ENCODE assay signal across 28 cellular contexts in genomic region chr5:83145241-83145640, GRCh38.
DNase-seq lines count a peak whose midpoint lies in the region; ATAC-seq and TF ChIP-seq lines count a peak whose summit lies in the region.
"Had no signal": no experiment of that assay in that cellular context is flagged by ENCODE, and none has a peak within 500 bp of the region (broad histone marks: within the 10 kb centered on the region; RNA-seq: fewer than 3 reads in every experiment).

No MANE protein-coding gene starts in this region.

- peak overlapping the region; percentile 77 for H3K27ac Mint-ChIP-seq in chondrocyte (ENCODE audit: unreplicated experiment)
- H3K27ac Mint-ChIP-seq: activated naive CD4-positive, alpha-beta T cell treated with anti-CD3 and anti-CD28 coated beads for 36 hours; activated T-helper 1 cell treated with anti-CD3 and anti-CD28 coated beads, Interleukin-12 subunit alpha, Interleukin-12 subunit beta, Interleukin-2, Interleukin-4 antibody, amounts not matched to agents 30 ng/mL and 10 ng/mL and 1 ng/mL, durations not matched to agents 14 hours and 24 hours and 36 hours; T-cell had no signal

- H4K20me1 ChIP-seq in smooth muscle cell (ENCODE audit: low read depth), result peaks cover under 1% of the 10 kb centered on the region

- H3K4me3 Mint-ChIP-seq in chondrocyte (ENCODE audit: unreplicated experiment), result no peak overlapping the region
- H3K4me3 Mint-ChIP-seq: activated naive CD4-positive, alpha-beta T cell treated with anti-CD3 and anti-CD28 coated beads for 36 hours; activated T-helper 1 cell treated with anti-CD3 and anti-CD28 coated beads, Interleukin-12 subunit alpha, Interleukin-12 subunit beta, Interleukin-2, Interleukin-4 antibody, amounts not matched to agents 30 ng/mL and 10 ng/mL and 1 ng/mL, durations not matched to agents 14 hours and 24 hours and 36 hours; memory B cell; T-cell had no signal

- H3K4me1 ChIP-seq in smooth muscle cell (ENCODE audit: low read depth), result peaks cover 3% of the 10 kb centered on the region
- H3K4me1 ChIP-seq: Caco-2, HAP-1 had no signal

- H3K79me2 ChIP-seq in smooth muscle cell (ENCODE audit: low read depth), result no peaks in the 10 kb centered on the region

- H3K27me3 Mint-ChIP-seq in chondrocyte (ENCODE audit: low read depth), result no peaks in the 10 kb centered on the region
- H3K27me3 Mint-ChIP-seq: memory B cell, T-cell had no signal

- ATAC-seq in HG03095 (IDR thresholded peaks at IDR 0.05; ENCODE audit: unreplicated experiment) (no peak), HG03108 (IDR thresholded peaks at IDR 0.05; ENCODE audit: unreplicated experiment) (no peak)
- ATAC-seq: T-cell had no signal

- TF ChIP-seq CTCF in chondrocyte (IDR thresholded peaks at IDR 0.05) (no peak), smooth muscle cell (IDR thresholded peaks at IDR 0.05; ENCODE audit: borderline replicate concordance, insufficient read depth, poor library complexity, severe bottlenecking) (no peak)

- H2AFZ ChIP-seq in smooth muscle cell (ENCODE audit: low read depth), result no peak overlapping the region

- peak overlapping the region; percentile 71 for H3K27ac ChIP-seq in smooth muscle cell (ENCODE audit: low read depth)
- H3K27ac ChIP-seq: C4-2B, neutrophil, SJSA1 had no signal

- no peaks in the 10 kb centered on the region for H3K9me3 ChIP-seq in smooth muscle cell (replicated peaks; ENCODE audit: low read depth)
- H3K9me3 ChIP-seq: Caco-2, HAP-1, neutrophil, SJSA1 had no signal

- H3K27me3 ChIP-seq in smooth muscle cell (ENCODE audit: low read depth), result no peaks in the 10 kb centered on the region
- H3K27me3 ChIP-seq: neutrophil, SJSA1 had no signal

- H3K4me3 ChIP-seq in smooth muscle cell, result no peak overlapping the region
- H3K4me3 ChIP-seq: HAP-1, SJSA1 had no signal

- no peak overlapping the region for H3K4me2 ChIP-seq in smooth muscle cell

- peaks cover 20% of the 10 kb centered on the region for H3K4me1 Mint-ChIP-seq in chondrocyte (ENCODE audit: low read depth)
- H3K4me1 Mint-ChIP-seq: memory B cell, T-cell had no signal

- peak; percentile 13 for DNase-seq in RPMI7951 (ENCODE audit: low read depth)
- no peak for DNase-seq in chondrocyte (ENCODE audit: low spot score)
- DNase-seq in kidney glomerular epithelial cell (lab: John Stamatoyannopoulos, UW), result peak; percentile 14
- DNase-seq in smooth muscle cell (lab: John Stamatoyannopoulos, UW; ENCODE audit: unreplicated experiment), result no peak
- DNase-seq in NCI-H446 (lab: John Stamatoyannopoulos, UW), result no peak
- DNase-seq: activated CD4-positive, alpha-beta T cell treated with anti-CD3 and anti-CD28 coated beads, Interleukin-2, amount 50 U/mL, for 4 hours; activated CD4-positive, CD25-positive, alpha-beta regulatory T cell; activated naive CD4-positive, alpha-beta T cell treated with anti-CD3 and anti-CD28 coated beads for 36 hours; amygdala; Caco-2; caudate nucleus; DMS79; GF-D8; head of caudate nucleus; KG1; NCI-H1417; NCI-H2029 treated with DMSO at 0.1 percent for 48 hours; NCI-H748 treated with DMSO at 0.1 percent for 48 hours; T-cell; trophoblast cell had no signal

- H3K9me3 Mint-ChIP-seq in chondrocyte (ENCODE audit: low read depth), result no peaks in the 10 kb centered on the region
- H3K9me3 Mint-ChIP-seq: activated naive CD4-positive, alpha-beta T cell treated with anti-CD3 and anti-CD28 coated beads for 36 hours; activated T-helper 1 cell treated with anti-CD3 and anti-CD28 coated beads, Interleukin-12 subunit alpha, Interleukin-12 subunit beta, Interleukin-2, Interleukin-4 antibody, amounts not matched to agents 30 ng/mL and 10 ng/mL and 1 ng/mL, durations not matched to agents 14 hours and 24 hours and 36 hours; T-cell had no signal

- H3K36me3 Mint-ChIP-seq in chondrocyte (ENCODE audit: low read depth), result no peaks in the 10 kb centered on the region

- no peaks in the 10 kb centered on the region for H3K36me3 ChIP-seq in smooth muscle cell (ENCODE audit: low read depth)
- H3K36me3 ChIP-seq: HAP-1, SJSA1 had no signal

- H3K9ac ChIP-seq in smooth muscle cell (ENCODE audit: low read depth), result no peak overlapping the region

- no peaks in the 10 kb centered on the region for H3F3A ChIP-seq in smooth muscle cell (ENCODE audit: low read depth)

Comparison
In these comparisons a context has a peak if more than half of its experiments do, and no peak if none do; other contexts are left out.
1. DNase-seq: peak in RPMI7951 (single experiment) and kidney glomerular epithelial cell (single experiment); none in chondrocyte (single experiment), smooth muscle cell (single experiment) and NCI-H446 (0 of 2).